ENCODE assay signal across 2 cellular contexts in the genomic region with DNA sequence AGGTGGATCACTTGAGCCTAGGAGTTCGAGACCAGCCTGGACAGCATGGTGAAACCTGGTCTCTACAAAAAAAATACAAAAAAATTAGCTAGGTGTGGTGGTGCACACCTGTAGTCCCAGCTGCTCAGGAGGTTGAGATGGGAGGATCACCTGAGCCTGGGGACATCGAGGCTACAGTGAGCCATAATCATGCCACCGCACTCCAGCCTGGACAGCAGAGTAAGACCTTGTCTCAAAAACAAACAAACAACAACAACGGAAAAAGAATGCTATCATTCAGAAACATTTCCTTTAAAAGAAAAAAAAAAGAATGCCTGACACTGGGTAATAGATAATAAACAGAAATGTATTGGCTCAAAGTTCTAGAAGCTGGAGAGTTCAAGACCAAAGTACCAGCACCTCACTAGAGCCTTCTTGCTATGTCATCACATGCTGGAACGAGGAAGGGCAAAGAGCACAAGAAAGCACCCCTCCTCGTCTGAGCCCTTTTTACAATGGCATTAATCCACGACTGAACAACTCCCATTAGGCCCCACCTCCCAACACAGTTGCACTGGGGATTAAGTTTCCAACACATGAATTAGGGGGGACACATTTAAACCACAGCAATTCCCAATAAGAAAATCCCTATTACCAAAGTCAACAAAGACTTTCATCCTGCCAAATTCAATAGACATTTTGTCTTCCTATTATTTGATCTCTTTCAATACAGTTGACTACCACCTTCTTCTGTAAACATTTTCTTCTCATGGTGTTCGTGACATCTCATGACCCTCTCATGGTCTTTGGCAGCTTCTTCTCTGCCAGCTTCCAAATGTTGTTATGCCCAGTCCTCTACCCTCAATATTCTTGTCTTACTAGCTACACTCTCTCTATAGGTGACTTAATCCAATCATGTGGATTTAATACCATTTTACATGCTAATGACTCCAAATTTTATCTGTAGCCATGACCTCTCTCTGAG.
A peak's percentile ranks its signal among the peaks of the same experiment; 100 is the strongest.
TF ChIP-seq lines count a peak whose summit lies in the region.

No MANE protein-coding gene starts in this region.

TF ChIP-seq in H1, 55 proteins besides CTCF, POLR2A, EP300 and RAD21 (continued from another document):
- no peak for TF ChIP-seq SAP30 (IDR thresholded peaks at IDR 0.05; ENCODE audit: insufficient read depth, insufficient replicate concordance, low read length)
- no peak for TF ChIP-seq CEBPB (IDR thresholded peaks at IDR 0.05; ENCODE audit: low read depth, low read length)
- TF ChIP-seq CBX8 (IDR thresholded peaks at IDR 0.05; ENCODE audit: borderline replicate concordance, low read depth, low read length): no peak
- no peak for TF ChIP-seq BRCA1 (IDR thresholded peaks at IDR 0.05; ENCODE audit: low read depth, low read length)
- TF ChIP-seq YY1 (IDR thresholded peaks at IDR 0.05; ENCODE audit: low read depth, low read length): no peak
- no peak for TF ChIP-seq EGR1 (IDR thresholded peaks at IDR 0.05; ENCODE audit: borderline replicate concordance, low read depth, low read length)
- no peak for TF ChIP-seq BCL11A (IDR thresholded peaks at IDR 0.05; ENCODE audit: low read depth in 2 of 2, low read length in 2 of 2)
- TF ChIP-seq POU5F1 (IDR thresholded peaks at IDR 0.05; ENCODE audit: low read depth, low read length): no peak
- TF ChIP-seq GTF2F1 (IDR thresholded peaks at IDR 0.05; ENCODE audit: borderline replicate concordance, low read depth, low read length): no peak

TF ChIP-seq in liver, 16 proteins besides CTCF, POLR2A, EP300 and RAD21 (continued from another document):
- TF ChIP-seq ATF3 (IDR thresholded peaks at IDR 0.05): no peak
- TF ChIP-seq MAX (IDR thresholded peaks at IDR 0.05): no peak
- TF ChIP-seq, protein P1, sequence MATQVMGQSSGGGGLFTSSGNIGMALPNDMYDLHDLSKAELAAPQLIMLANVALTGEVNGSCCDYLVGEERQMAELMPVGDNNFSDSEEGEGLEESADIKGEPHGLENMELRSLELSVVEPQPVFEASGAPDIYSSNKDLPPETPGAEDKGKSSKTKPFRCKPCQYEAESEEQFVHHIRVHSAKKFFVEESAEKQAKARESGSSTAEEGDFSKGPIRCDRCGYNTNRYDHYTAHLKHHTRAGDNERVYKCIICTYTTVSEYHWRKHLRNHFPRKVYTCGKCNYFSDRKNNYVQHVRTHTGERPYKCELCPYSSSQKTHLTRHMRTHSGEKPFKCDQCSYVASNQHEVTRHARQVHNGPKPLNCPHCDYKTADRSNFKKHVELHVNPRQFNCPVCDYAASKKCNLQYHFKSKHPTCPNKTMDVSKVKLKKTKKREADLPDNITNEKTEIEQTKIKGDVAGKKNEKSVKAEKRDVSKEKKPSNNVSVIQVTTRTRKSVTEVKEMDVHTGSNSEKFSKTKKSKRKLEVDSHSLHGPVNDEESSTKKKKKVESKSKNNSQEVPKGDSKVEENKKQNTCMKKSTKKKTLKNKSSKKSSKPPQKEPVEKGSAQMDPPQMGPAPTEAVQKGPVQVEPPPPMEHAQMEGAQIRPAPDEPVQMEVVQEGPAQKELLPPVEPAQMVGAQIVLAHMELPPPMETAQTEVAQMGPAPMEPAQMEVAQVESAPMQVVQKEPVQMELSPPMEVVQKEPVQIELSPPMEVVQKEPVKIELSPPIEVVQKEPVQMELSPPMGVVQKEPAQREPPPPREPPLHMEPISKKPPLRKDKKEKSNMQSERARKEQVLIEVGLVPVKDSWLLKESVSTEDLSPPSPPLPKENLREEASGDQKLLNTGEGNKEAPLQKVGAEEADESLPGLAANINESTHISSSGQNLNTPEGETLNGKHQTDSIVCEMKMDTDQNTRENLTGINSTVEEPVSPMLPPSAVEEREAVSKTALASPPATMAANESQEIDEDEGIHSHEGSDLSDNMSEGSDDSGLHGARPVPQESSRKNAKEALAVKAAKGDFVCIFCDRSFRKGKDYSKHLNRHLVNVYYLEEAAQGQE (IDR thresholded peaks at IDR 0.05): no peak
- TF ChIP-seq TAF1 (conservative IDR thresholded peaks at IDR 0.05): no peak
- TF ChIP-seq, protein P2, sequence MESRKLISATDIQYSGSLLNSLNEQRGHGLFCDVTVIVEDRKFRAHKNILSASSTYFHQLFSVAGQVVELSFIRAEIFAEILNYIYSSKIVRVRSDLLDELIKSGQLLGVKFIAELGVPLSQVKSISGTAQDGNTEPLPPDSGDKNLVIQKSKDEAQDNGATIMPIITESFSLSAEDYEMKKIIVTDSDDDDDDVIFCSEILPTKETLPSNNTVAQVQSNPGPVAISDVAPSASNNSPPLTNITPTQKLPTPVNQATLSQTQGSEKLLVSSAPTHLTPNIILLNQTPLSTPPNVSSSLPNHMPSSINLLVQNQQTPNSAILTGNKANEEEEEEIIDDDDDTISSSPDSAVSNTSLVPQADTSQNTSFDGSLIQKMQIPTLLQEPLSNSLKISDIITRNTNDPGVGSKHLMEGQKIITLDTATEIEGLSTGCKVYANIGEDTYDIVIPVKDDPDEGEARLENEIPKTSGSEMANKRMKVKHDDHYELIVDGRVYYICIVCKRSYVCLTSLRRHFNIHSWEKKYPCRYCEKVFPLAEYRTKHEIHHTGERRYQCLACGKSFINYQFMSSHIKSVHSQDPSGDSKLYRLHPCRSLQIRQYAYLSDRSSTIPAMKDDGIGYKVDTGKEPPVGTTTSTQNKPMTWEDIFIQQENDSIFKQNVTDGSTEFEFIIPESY (IDR thresholded peaks at IDR 0.05): peak; percentile 26
- no peak for TF ChIP-seq FOXA1 (IDR thresholded peaks at IDR 0.05)
- peak; percentile 35 for TF ChIP-seq YY1 (IDR thresholded peaks at IDR 0.05)
- TF ChIP-seq JUND (IDR thresholded peaks at IDR 0.05): peak in 1 of 2 donors; percentile 30
- no peak for TF ChIP-seq NR2F2 (IDR thresholded peaks at IDR 0.05)
- TF ChIP-seq EGR1 (IDR thresholded peaks at IDR 0.05; ENCODE audit: low read depth in 2 of 2): no peak
- no peak for TF ChIP-seq HNF4G (IDR thresholded peaks at IDR 0.05)
- TF ChIP-seq SP1 (IDR thresholded peaks at IDR 0.05): no peak
- TF ChIP-seq HNF4A (conservative IDR thresholded peaks at IDR 0.05): peak; percentile 52 to 76
- TF ChIP-seq RXRA (IDR thresholded peaks at IDR 0.05): peak; percentile 35 to 52
- TF ChIP-seq GABPA (IDR thresholded peaks at IDR 0.05 in 1 of 2, conservative IDR thresholded peaks at IDR 0.05 in 1 of 2): no peak
TF ChIP-seq in liver: peak in this region for 6.
